Comparison of ENCODE assay signal across 39 cellular contexts in genomic region chr4:182248295-182248694, GRCh38. TPM values are rescaled to one million over a fixed set of nuclear protein-coding genes. Genes with fewer than 3 reads are reported as not detected.
"Had no signal": no experiment of that assay in that cellular context is flagged by ENCODE, and none has a peak within 500 bp of the region (broad histone marks: within the 10 kb centered on the region; RNA-seq: fewer than 3 reads in every experiment).

No MANE protein-coding gene starts in this region.

- H3K9me3 Mint-ChIP-seq: T-helper 2 cell treated with Interferon-gamma antibody and Interleukin-4, amounts not matched to agents 5 μg/mL and 100 μg/mL, for 36 hours had no signal

- FAIRE-seq: astrocyte, TTC549 had no signal

- H3K36me3 ChIP-seq: adrenal gland, brain microvascular endothelial cell, breast epithelium had no signal

- ATAC-seq: activated CD8-positive, alpha-beta T cell treated with anti-CD3 and anti-CD28 coated beads for 36 hours; activated naive CD4-positive, alpha-beta T cell treated with anti-CD3 and anti-CD28 coated beads, Interleukin-2, amount 50 U/mL, for 72 hours; activated T-cell treated with anti-CD3 and anti-CD28 coated beads, Interleukin-2, amount 50 U/mL, for 4 hours; activated T-cell treated with anti-CD3 and anti-CD28 coated beads, Interleukin-2, amount 50 U/mL, for 72 hours; activated T-helper 17 cell treated with anti-CD3 and anti-CD28 coated beads, Interleukin-2, amount 50 U/mL, for 72 hours; body of pancreas had no signal

- H3K9me3 ChIP-seq: adrenal gland, body of pancreas, breast epithelium had no signal

- H3K27ac Mint-ChIP-seq: activated B cell treated with CpG ODN at 0.5 μM for 24 hours; activated CD4-positive, alpha-beta memory T cell treated with anti-CD3 and anti-CD28 coated beads for 36 hours; activated CD4-positive, alpha-beta T cell treated with anti-CD3 and anti-CD28 coated beads, Interleukin-2, amount 10 ng/mL, durations not matched to agents 24 days and 14 days; activated CD8-positive, alpha-beta T cell treated with anti-CD3 and anti-CD28 coated beads for 36 hours; activated naive CD4-positive, alpha-beta T cell treated with anti-CD3 and anti-CD28 coated beads for 36 hours; activated naive CD4-positive, alpha-beta T cell treated with anti-CD3 and anti-CD28 coated beads, Interleukin-2, amount 50 U/mL, for 72 hours; activated naive CD8-positive, alpha-beta T cell treated with anti-CD3 and anti-CD28 coated beads for 36 hours; activated T-cell treated with anti-CD3 and anti-CD28 coated beads, Interleukin-2, amount 50 U/mL, for 72 hours; activated T-helper 1 cell treated with anti-CD3 and anti-CD28 coated beads, Interleukin-12 subunit alpha, Interleukin-12 subunit beta, Interleukin-2, Interleukin-4 antibody, amounts not matched to agents 30 ng/mL and 10 ng/mL and 1 ng/mL, durations not matched to agents 14 hours and 24 hours and 36 hours; activated T-helper 17 cell treated with anti-CD3 and anti-CD28 coated beads, Interleukin-2, amount 50 U/mL, for 72 hours; T-helper 1 cell treated with Interleukin-12 subunit alpha and Interleukin-12 subunit beta and Interleukin-4 antibody, amounts not matched to agents 30 μg/mL and 1 μg/mL, for 36 hours; T-helper 2 cell treated with Interferon-gamma antibody and Interleukin-4, amounts not matched to agents 5 μg/mL and 100 μg/mL, for 36 hours had no signal

- H3K4me1 ChIP-seq: adrenal gland, breast epithelium had no signal

- H3K4me3 Mint-ChIP-seq: activated B cell treated with CpG ODN at 0.5 μM for 24 hours; activated CD4-positive, alpha-beta memory T cell treated with anti-CD3 and anti-CD28 coated beads for 36 hours; activated CD4-positive, alpha-beta T cell treated with anti-CD3 and anti-CD28 coated beads, Interleukin-2, amount 10 ng/mL, durations not matched to agents 24 days and 14 days; activated CD8-positive, alpha-beta T cell treated with anti-CD3 and anti-CD28 coated beads for 36 hours; activated naive CD4-positive, alpha-beta T cell treated with anti-CD3 and anti-CD28 coated beads for 36 hours; activated naive CD8-positive, alpha-beta T cell treated with anti-CD3 and anti-CD28 coated beads for 36 hours; activated T-cell treated with anti-CD3 and anti-CD28 coated beads, Interleukin-2, amount 50 U/mL, for 4 hours; activated T-cell treated with anti-CD3 and anti-CD28 coated beads, Interleukin-2, amount 50 U/mL, for 72 hours; activated T-helper 1 cell treated with anti-CD3 and anti-CD28 coated beads, Interleukin-12 subunit alpha, Interleukin-12 subunit beta, Interleukin-2, Interleukin-4 antibody, amounts not matched to agents 30 ng/mL and 10 ng/mL and 1 ng/mL, durations not matched to agents 14 hours and 24 hours and 36 hours; activated T-helper 17 cell treated with anti-CD3 and anti-CD28 coated beads, Interleukin-2, amount 50 U/mL, for 72 hours; T-helper 1 cell treated with Interleukin-12 subunit alpha and Interleukin-12 subunit beta and Interleukin-4 antibody, amounts not matched to agents 30 μg/mL and 1 μg/mL, for 36 hours; T-helper 2 cell treated with Interferon-gamma antibody and Interleukin-4, amounts not matched to agents 5 μg/mL and 100 μg/mL, for 36 hours had no signal

- H3K36me3 Mint-ChIP-seq: activated CD4-positive, alpha-beta memory T cell treated with anti-CD3 and anti-CD28 coated beads for 36 hours; activated naive CD8-positive, alpha-beta T cell treated with anti-CD3 and anti-CD28 coated beads for 36 hours had no signal

- H3K27me3 Mint-ChIP-seq: activated B cell treated with CpG ODN at 0.5 μM for 24 hours; activated CD4-positive, alpha-beta memory T cell treated with anti-CD3 and anti-CD28 coated beads for 36 hours; activated CD4-positive, alpha-beta T cell treated with anti-CD3 and anti-CD28 coated beads, Interleukin-2, amount 10 ng/mL, durations not matched to agents 24 days and 14 days had no signal

- H3K4me1 Mint-ChIP-seq: activated B cell treated with CpG ODN at 0.5 μM for 24 hours; activated CD4-positive, alpha-beta T cell treated with anti-CD3 and anti-CD28 coated beads, Interleukin-2, amount 10 ng/mL, durations not matched to agents 24 days and 14 days; activated naive CD8-positive, alpha-beta T cell treated with anti-CD3 and anti-CD28 coated beads for 36 hours; activated T-helper 17 cell treated with anti-CD3 and anti-CD28 coated beads, Interleukin-2, amount 50 U/mL, for 72 hours had no signal

- H3K27ac ChIP-seq: adrenal gland, body of pancreas, brain microvascular endothelial cell, breast epithelium, VCaP had no signal

- H3K4me3 ChIP-seq: adrenal gland, body of pancreas, breast epithelium had no signal

- DNase-seq: activated B cell treated with CpG ODN at 0.5 μM for 24 hours; activated CD4-positive, alpha-beta memory T cell treated with anti-CD3 and anti-CD28 coated beads for 36 hours; activated CD4-positive, alpha-beta T cell treated with anti-CD3 and anti-CD28 coated beads for 4 hours; activated CD4-positive, alpha-beta T cell treated with anti-CD3 and anti-CD28 coated beads, Interleukin-2, amount 10 ng/mL, durations not matched to agents 24 days and 14 days; activated CD4-positive, alpha-beta T cell treated with anti-CD3 and anti-CD28 coated beads, Interleukin-2, amount 50 U/mL, for 1 hour; activated CD4-positive, alpha-beta T cell treated with anti-CD3 and anti-CD28 coated beads, Interleukin-2, amount 50 U/mL, for 4 hours; activated CD4-positive, CD25-positive, alpha-beta regulatory T cell treated with anti-CD3 and anti-CD28 coated beads, Interleukin-2, amount 50 U/mL, for 72 hours; activated CD8-positive, alpha-beta memory T cell treated with anti-CD3 and anti-CD28 coated beads, Interleukin-2, amount 50 U/mL, for 4 hours; activated CD8-positive, alpha-beta T cell treated with anti-CD3 and anti-CD28 coated beads for 36 hours; activated effector memory CD4-positive, alpha-beta T cell treated with anti-CD3 and anti-CD28 coated beads, Interleukin-2, amount 50 U/mL, for 16 hours; activated gamma-delta T cell treated with Interleukin-2 at 50 U/mL for 16 hours; activated naive CD4-positive, alpha-beta T cell; activated naive CD4-positive, alpha-beta T cell treated with anti-CD3 and anti-CD28 coated beads for 36 hours; activated naive CD4-positive, alpha-beta T cell treated with anti-CD3 and anti-CD28 coated beads, Interleukin-2, amount 50 U/mL, for 16 hours; activated naive CD8-positive, alpha-beta T cell treated with anti-CD3 and anti-CD28 coated beads for 36 hours; activated T-cell treated with anti-CD3 and anti-CD28 coated beads for 4 hours; activated T-cell treated with anti-CD3 and anti-CD28 coated beads, Interleukin-2, amount 50 U/mL, for 1 hour; activated T-cell treated with anti-CD3 and anti-CD28 coated beads, Interleukin-2, amount 50 U/mL, for 4 hours; activated T-cell treated with anti-CD3 and anti-CD28 coated beads, Interleukin-2, amount 50 U/mL, for 72 hours; adrenal gland; amniotic stem cell; aorta; body of pancreas; brain microvascular endothelial cell; central memory CD4-positive, alpha-beta T cell; cerebellar nuclear complex; T-helper 1 cell; T-helper 2 cell; T-helper 9 cell had no signal

- H3K27me3 ChIP-seq: adrenal gland, body of pancreas, brain microvascular endothelial cell had no signal

RNA-seq across cellular contexts. Expression of gene TENM3, which starts 5.1 kb away (rescaled TPM):
- total RNA-seq: activated B cell treated with CpG ODN at 0.5 μM for 24 hours; activated CD4-positive, alpha-beta memory T cell treated with anti-CD3 and anti-CD28 coated beads for 36 hours; activated CD4-positive, alpha-beta T cell treated with anti-CD3 and anti-CD28 coated beads, Interleukin-2, amount 10 ng/mL, durations not matched to agents 24 days and 14 days; activated CD8-positive, alpha-beta memory T cell treated with anti-CD3 and anti-CD28 coated beads for 36 hours; activated CD8-positive, alpha-beta T cell treated with anti-CD3 and anti-CD28 coated beads for 36 hours; activated naive CD4-positive, alpha-beta T cell treated with anti-CD3 and anti-CD28 coated beads for 36 hours; activated naive CD4-positive, alpha-beta T cell treated with anti-CD3 and anti-CD28 coated beads, Interleukin-2, amount 50 U/mL, for 72 hours; activated naive CD8-positive, alpha-beta T cell treated with anti-CD3 and anti-CD28 coated beads for 36 hours; activated T-helper 1 cell treated with anti-CD3 and anti-CD28 coated beads, Interleukin-12 subunit alpha, Interleukin-12 subunit beta, Interleukin-2, Interleukin-4 antibody, amounts not matched to agents 30 ng/mL and 10 ng/mL and 1 ng/mL, durations not matched to agents 14 hours and 24 hours and 36 hours; activated T-helper 17 cell treated with anti-CD3 and anti-CD28 coated beads, Interleukin-2, amount 50 U/mL, for 72 hours had no signal
